Comparison of ENCODE assay signal across 18 cellular contexts in genomic region chr7:117484988-117485655, GRCh38. TPM values are rescaled to one million over a fixed set of nuclear protein-coding genes. Genes with fewer than 3 reads are reported as not detected.
DNase-seq lines count a peak whose midpoint lies in the region; ATAC-seq and TF ChIP-seq lines count a peak whose summit lies in the region.
"Had no signal": no experiment of that assay in that cellular context is flagged by ENCODE, and none has a peak within 500 bp of the region (broad histone marks: within the 10 kb centered on the region; RNA-seq: fewer than 3 reads in every experiment).

No MANE protein-coding gene starts in this region.

- no peak overlapping the region for H3K4me3 ChIP-seq in Jurkat, Clone E6-1 (ENCODE audit: low read length)
- no peak overlapping the region for H3K4me3 ChIP-seq in tibial artery
- H3K4me3 ChIP-seq: BLaER1, SJSA1 had no signal

- BruUV-seq in Calu3 (replicated peaks; lab: Mats Ljungman, UMichigan): no TSS peak

- CTCF ChIA-PET in Calu3 (lab: Charles Lee): interaction anchor here (0.6 to 1.2 kb wide), 2 partner anchors 25 to 230 kb away, joined by 3 to 6 read pairs; no protein-coding TSS in a partner anchor

- peak overlapping the region; percentile 32 for H3K27ac ChIP-seq in VCaP
- H3K27ac ChIP-seq in tibial artery: no peak overlapping the region
- H3K27ac ChIP-seq: BLaER1, SJSA1 had no signal

- H3K36me3 ChIP-seq in tibial artery: no peaks in the 10 kb centered on the region
- H3K36me3 ChIP-seq: BLaER1, SJSA1 had no signal

- no peak for TF ChIP-seq CTCF in Calu3 (IDR thresholded peaks at IDR 0.05; ENCODE audit: unreplicated experiment)
- TF ChIP-seq CTCF in VCaP (conservative IDR thresholded peaks at IDR 0.05): no peak
- no peak for TF ChIP-seq CTCF in tibial artery (IDR thresholded peaks at IDR 0.05)

- intact Hi-C loops in Calu3 (cut with micrococcal nuclease; ENCODE audit: unreplicated experiment): loop anchor here (2.0 kb wide), 1 partner anchor 14 kb away; no protein-coding TSS in a partner anchor
- intact Hi-C loops in left colon (cut with DNase I, micrococcal nuclease): no loop called here
- intact Hi-C loops in sciatic nerve (cut with DNase I): no loop called here
- intact Hi-C loops in tibial artery (cut with DNase I; ENCODE audit: low total_unique reads): no loop called here

- H3K4me1 ChIP-seq in tibial artery: peaks cover 0 to 2% (median 0%) of the 10 kb centered on the region in 4 donors
- H3K4me1 ChIP-seq: BLaER1, SJSA1 had no signal

- peaks cover 0 to 5% of the 10 kb centered on the region in 2 donors for H3K27me3 ChIP-seq in tibial artery
- H3K27me3 ChIP-seq: BLaER1 had no signal

- peak overlapping the region; percentile 97 for H3K4me3 Mint-ChIP-seq in Calu3 (ENCODE audit: low read depth, unreplicated experiment)
- H3K4me3 Mint-ChIP-seq: CD4-positive, alpha-beta memory T cell; IgD-negative memory B cell had no signal

- peak overlapping the region; percentile 20 for H3K27ac Mint-ChIP-seq in Calu3 (ENCODE audit: unreplicated experiment)
- H3K27ac Mint-ChIP-seq: CD4-positive, alpha-beta memory T cell; IgD-negative memory B cell had no signal

- H3K9me3 Mint-ChIP-seq in Calu3 (ENCODE audit: low read depth, unreplicated experiment): no peaks in the 10 kb centered on the region
- H3K9me3 Mint-ChIP-seq: IgD-negative memory B cell had no signal

- no peaks in the 10 kb centered on the region for H3K9me3 ChIP-seq in tibial artery
- H3K9me3 ChIP-seq: BLaER1, SJSA1 had no signal

- H3K36me3 Mint-ChIP-seq in Calu3 (ENCODE audit: insufficient read depth, unreplicated experiment): peaks cover 90% of the 10 kb centered on the region
- H3K36me3 Mint-ChIP-seq: CD4-positive, alpha-beta memory T cell; IgD-negative memory B cell had no signal

- ATAC-seq in left colon (peak; percentile 53), HG03097 (IDR thresholded peaks at IDR 0.05; ENCODE audit: low FRiP score, unreplicated experiment) (no peak), sciatic nerve (no peak), GM18502 (IDR thresholded peaks at IDR 0.05; ENCODE audit: poor library complexity, unreplicated experiment) (no peak)

- DNase-seq in Calu3 (no peak), left colon (no peak), sciatic nerve (ENCODE audit: low spot score) (no peak), tibial artery (no peak)
- DNase-seq in Jurkat, Clone E6-1 (ENCODE audit: low read depth, low spot score): peak; percentile 52
- DNase-seq: CD4-positive, alpha-beta memory T cell; H7; NCI-H1105; NCI-H2081 treated with DMSO at 0.1 percent for 48 hours; NCI-H226; NCI-H524 had no signal

- peaks cover 34% of the 10 kb centered on the region for H3K4me1 Mint-ChIP-seq in Calu3 (ENCODE audit: low read depth, unreplicated experiment)
- H3K4me1 Mint-ChIP-seq: CD4-positive, alpha-beta memory T cell had no signal

- H3K27me3 Mint-ChIP-seq in Calu3 (ENCODE audit: unreplicated experiment): no peaks in the 10 kb centered on the region
- H3K27me3 Mint-ChIP-seq: IgD-negative memory B cell had no signal

RNA-seq across cellular contexts. Expression of gene CFTR, which starts 5.3 kb away (rescaled TPM):
- total RNA-seq in Calu3 (2022) (267 and 502 TPM in 2 replicates), left colon (100 to 1,000 TPM; 116 to 133 TPM), sciatic nerve (not detected)
- polyA plus RNA-seq in Jurkat, Clone E6-1 (2012; ENCODE audit: insufficient read depth, insufficient read length): not detected
- total RNA-seq: CD4-positive, alpha-beta memory T cell; LHCN-M2 had no signal
- polyA plus RNA-seq: CD4-positive, alpha-beta memory T cell; IgD-negative memory B cell had no signal

RNA-seq across cellular contexts. Expression of gene ASZ1, which starts 57.8 kb away (rescaled TPM):
- total RNA-seq in Calu3 (2022) (not detected in 2 replicates), left colon (not detected), sciatic nerve (not detected)
- not detected for polyA plus RNA-seq in Jurkat, Clone E6-1 (2012; ENCODE audit: insufficient read depth, insufficient read length)
- total RNA-seq: CD4-positive, alpha-beta memory T cell; H7; LHCN-M2; SJSA1 had no signal
- polyA plus RNA-seq: CD4-positive, alpha-beta memory T cell; IgD-negative memory B cell had no signal

Comparison
In these comparisons a context has a peak if more than half of its experiments do, and no peak if none do; other contexts are left out.
1. RNA of gene CFTR, which starts 5.3 kb away (total RNA-seq): 267 to 502 TPM in Calu3 and 116 to 133 TPM in left colon; not detected in sciatic nerve (single experiment); every median in the first group is over 100 times any median in the second.